Comparison of ENCODE assay signal across 9 cellular contexts in genomic region chr13:44231786-44232516, GRCh38.
DNase-seq lines count a peak whose midpoint lies in the region; ATAC-seq, FAIRE-seq and TF ChIP-seq lines count a peak whose summit lies in the region.
"Had no signal": no experiment of that assay in that cellular context is flagged by ENCODE, and none has a peak within 500 bp of the region (broad histone marks: within the 10 kb centered on the region; RNA-seq: fewer than 3 reads in every experiment).

No MANE protein-coding gene starts in this region.

- TF ChIP-seq POLR2A in uterus (IDR thresholded peaks at IDR 0.05) = no peak

- no peaks in the 10 kb centered on the region for H3K36me3 ChIP-seq in astrocyte (ENCODE audit: insufficient read depth, low read length)
- no peaks in the 10 kb centered on the region for H3K36me3 ChIP-seq in uterus

- no peaks in the 10 kb centered on the region for H3K9me3 Mint-ChIP-seq in activated naive CD8-positive, alpha-beta T cell treated with anti-CD3 and anti-CD28 coated beads, Interleukin-2, amount 50 U/mL, for 24 hours
- H3K9me3 Mint-ChIP-seq in activated naive CD8-positive, alpha-beta T cell treated with anti-CD3 and anti-CD28 coated beads for 36 hours = no peaks in the 10 kb centered on the region
- peaks cover 2% of the 10 kb centered on the region for H3K9me3 Mint-ChIP-seq in astrocyte (ENCODE audit: unreplicated experiment)
- H3K9me3 Mint-ChIP-seq in activated CD4-positive, alpha-beta T cell treated with anti-CD3 and anti-CD28 coated beads, Interleukin-2, amount 10 ng/mL, durations not matched to agents 24 days and 14 days = no peaks in the 10 kb centered on the region

- TF ChIP-seq CTCF in astrocyte (IDR thresholded peaks at IDR 0.05; ENCODE audit: insufficient read depth, low read depth, low read length) (no peak), uterus (IDR thresholded peaks at IDR 0.05) (peak in 1 of 4 experiments; percentile 19)

- intact Hi-C loops in uterus (cut with DNase I; ENCODE audit: low total_unique reads) = no loop called here
- intact Hi-C loops in activated CD4-positive, alpha-beta T cell treated with anti-CD3 and anti-CD28 coated beads, Interleukin-2, amount 10 ng/mL, durations not matched to agents 24 days and 14 days (cut with micrococcal nuclease) = no loop called here

- no peak overlapping the region for H3K27ac Mint-ChIP-seq in activated naive CD8-positive, alpha-beta T cell treated with anti-CD3 and anti-CD28 coated beads, Interleukin-2, amount 50 U/mL, for 24 hours
- no peak overlapping the region for H3K27ac Mint-ChIP-seq in activated naive CD8-positive, alpha-beta T cell treated with anti-CD3 and anti-CD28 coated beads for 36 hours
- H3K27ac Mint-ChIP-seq in astrocyte (ENCODE audit: unreplicated experiment) = peak overlapping the region; percentile 65
- H3K27ac Mint-ChIP-seq in activated CD4-positive, alpha-beta T cell treated with anti-CD3 and anti-CD28 coated beads, Interleukin-2, amount 10 ng/mL, durations not matched to agents 24 days and 14 days = no peak overlapping the region

- peak overlapping the region; percentile 2 for H3K4me2 ChIP-seq in astrocyte (ENCODE audit: low read length)

- peaks cover 3% of the 10 kb centered on the region for H3K27me3 Mint-ChIP-seq in activated naive CD8-positive, alpha-beta T cell treated with anti-CD3 and anti-CD28 coated beads, Interleukin-2, amount 50 U/mL, for 24 hours
- no peaks in the 10 kb centered on the region for H3K27me3 Mint-ChIP-seq in activated naive CD8-positive, alpha-beta T cell treated with anti-CD3 and anti-CD28 coated beads for 36 hours
- no peaks in the 10 kb centered on the region for H3K27me3 Mint-ChIP-seq in astrocyte (ENCODE audit: low read depth, unreplicated experiment)
- peaks cover 18% of the 10 kb centered on the region for H3K27me3 Mint-ChIP-seq in activated CD4-positive, alpha-beta T cell treated with anti-CD3 and anti-CD28 coated beads, Interleukin-2, amount 10 ng/mL, durations not matched to agents 24 days and 14 days

- H3K4me3 ChIP-seq in astrocyte (ENCODE audit: insufficient read depth, low read depth, low read length) (no peak overlapping the region), uterus (no peak overlapping the region)
- H3K4me3 ChIP-seq: skin epidermis had no signal

- no peaks in the 10 kb centered on the region for H3K36me3 Mint-ChIP-seq in activated naive CD8-positive, alpha-beta T cell treated with anti-CD3 and anti-CD28 coated beads, Interleukin-2, amount 50 U/mL, for 24 hours (ENCODE audit: low read depth)
- no peaks in the 10 kb centered on the region for H3K36me3 Mint-ChIP-seq in activated naive CD8-positive, alpha-beta T cell treated with anti-CD3 and anti-CD28 coated beads for 36 hours
- no peaks in the 10 kb centered on the region for H3K36me3 Mint-ChIP-seq in astrocyte (ENCODE audit: low read depth, unreplicated experiment)
- no peaks in the 10 kb centered on the region for H3K36me3 Mint-ChIP-seq in activated CD4-positive, alpha-beta T cell treated with anti-CD3 and anti-CD28 coated beads, Interleukin-2, amount 10 ng/mL, durations not matched to agents 24 days and 14 days (ENCODE audit: low read depth)

- H3K27ac ChIP-seq in astrocyte (ENCODE audit: low read depth, low read length) (peak overlapping the region; percentile 62), uterus (peak overlapping the region; percentile 35 to 45)

- FAIRE-seq in astrocyte (lab: Jason Lieb, UNC) = peak; percentile 82

- H3K4me1 Mint-ChIP-seq in activated naive CD8-positive, alpha-beta T cell treated with anti-CD3 and anti-CD28 coated beads, Interleukin-2, amount 50 U/mL, for 24 hours = peaks cover 2% of the 10 kb centered on the region
- peaks cover 2% of the 10 kb centered on the region for H3K4me1 Mint-ChIP-seq in activated naive CD8-positive, alpha-beta T cell treated with anti-CD3 and anti-CD28 coated beads for 36 hours
- H3K4me1 Mint-ChIP-seq in astrocyte (ENCODE audit: low read depth, unreplicated experiment) = peaks cover 9% of the 10 kb centered on the region
- peaks cover 2% of the 10 kb centered on the region for H3K4me1 Mint-ChIP-seq in activated CD4-positive, alpha-beta T cell treated with anti-CD3 and anti-CD28 coated beads, Interleukin-2, amount 10 ng/mL, durations not matched to agents 24 days and 14 days

- no peaks in the 10 kb centered on the region for H3K79me2 ChIP-seq in astrocyte (ENCODE audit: insufficient read depth, low read length)

- no peak overlapping the region for H2AFZ ChIP-seq in astrocyte (ENCODE audit: low read depth, low read length)

- no peaks in the 10 kb centered on the region for H4K20me1 ChIP-seq in astrocyte (ENCODE audit: insufficient read depth, low read length)

- H3K27me3 ChIP-seq in astrocyte (ENCODE audit: insufficient read depth, low read length) (no peaks in the 10 kb centered on the region), uterus (no peaks in the 10 kb centered on the region)

- H3K4me1 ChIP-seq in astrocyte (ENCODE audit: insufficient read depth, low read length) (peaks cover 27% of the 10 kb centered on the region), uterus (no peaks in the 10 kb centered on the region)

- H3K9ac ChIP-seq in astrocyte (ENCODE audit: low read length) = peak overlapping the region; percentile 38

- ATAC-seq in activated naive CD8-positive, alpha-beta T cell treated with anti-CD3 and anti-CD28 coated beads, Interleukin-2, amount 50 U/mL, for 24 hours = peak; percentile 72

- H3K9me3 ChIP-seq in astrocyte (ENCODE audit: insufficient read depth, low read depth, low read length) (no peaks in the 10 kb centered on the region), uterus (no peaks in the 10 kb centered on the region)

- no peak for DNase-seq in activated naive CD8-positive, alpha-beta T cell treated with anti-CD3 and anti-CD28 coated beads, Interleukin-2, amount 50 U/mL, for 24 hours
- DNase-seq in activated naive CD8-positive, alpha-beta T cell treated with anti-CD3 and anti-CD28 coated beads for 36 hours = no peak
- DNase-seq in astrocyte (ENCODE audit: low read depth) = peak; percentile 96
- DNase-seq in kidney glomerular epithelial cell (lab: John Stamatoyannopoulos, UW) = peak; percentile 92
- DNase-seq in uterus = peak; percentile 69 to 83
- no peak for DNase-seq in DMS 273 treated with DMSO at 0.1 percent for 48 hours (lab: John Stamatoyannopoulos, UW)
- DNase-seq in activated CD4-positive, alpha-beta T cell treated with anti-CD3 and anti-CD28 coated beads, Interleukin-2, amount 10 ng/mL, durations not matched to agents 24 days and 14 days = no peak
- DNase-seq in pons (ENCODE audit: low spot score) = no peak

- no peak overlapping the region for H3K4me3 Mint-ChIP-seq in activated naive CD8-positive, alpha-beta T cell treated with anti-CD3 and anti-CD28 coated beads, Interleukin-2, amount 50 U/mL, for 24 hours
- no peak overlapping the region for H3K4me3 Mint-ChIP-seq in activated naive CD8-positive, alpha-beta T cell treated with anti-CD3 and anti-CD28 coated beads for 36 hours
- H3K4me3 Mint-ChIP-seq in astrocyte (ENCODE audit: unreplicated experiment) = no peak overlapping the region
- no peak overlapping the region for H3K4me3 Mint-ChIP-seq in activated CD4-positive, alpha-beta T cell treated with anti-CD3 and anti-CD28 coated beads, Interleukin-2, amount 10 ng/mL, durations not matched to agents 24 days and 14 days

Comparison
In these comparisons a context has a peak if more than half of its experiments do, and no peak if none do; other contexts are left out.
1. DNase-seq: peak in astrocyte (single experiment), kidney glomerular epithelial cell (single experiment) and uterus (2 of 2); none in activated naive CD8-positive, alpha-beta T cell treated with anti-CD3 and anti-CD28 coated beads, Interleukin-2, amount 50 U/mL, for 24 hours (single experiment), activated naive CD8-positive, alpha-beta T cell treated with anti-CD3 and anti-CD28 coated beads for 36 hours (single experiment), DMS 273 treated with DMSO at 0.1 percent for 48 hours (single experiment), activated CD4-positive, alpha-beta T cell treated with anti-CD3 and anti-CD28 coated beads, Interleukin-2, amount 10 ng/mL, durations not matched to agents 24 days and 14 days (single experiment) and pons (single experiment).